In the genomic region with DNA sequence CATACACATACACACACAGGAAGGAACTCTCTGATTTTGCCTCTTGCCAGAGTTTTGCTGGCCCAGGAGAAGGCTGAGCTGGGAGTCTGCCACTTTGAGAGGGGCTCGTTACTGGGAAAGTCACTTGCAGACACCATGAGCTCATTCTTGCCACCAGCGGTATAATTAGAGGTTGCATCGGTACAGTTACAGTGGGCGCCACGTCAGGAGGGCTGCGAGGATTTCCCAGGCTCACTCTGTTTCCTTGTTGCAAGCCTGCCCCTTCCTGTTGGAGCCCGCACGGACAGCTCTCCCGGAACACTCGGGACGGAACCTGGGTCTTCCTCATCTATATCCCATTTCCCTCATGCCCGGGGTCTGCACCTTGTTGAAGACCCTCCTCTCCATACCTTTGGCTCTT, we compare ENCODE assay signal across 18 cellular contexts.
"Had no signal": no experiment of that assay in that cellular context is flagged by ENCODE, and none has a peak within 500 bp of the region (broad histone marks: within the 10 kb centered on the region; RNA-seq: fewer than 3 reads in every experiment).

No MANE protein-coding gene starts in this region.

- H3K27ac ChIP-seq: esophagus squamous epithelium, heart right ventricle, neutrophil, pancreas, right lobe of liver had no signal

- H3K4me3 ChIP-seq: esophagus squamous epithelium, heart right ventricle, pancreas, right lobe of liver had no signal

- H3K4me3 Mint-ChIP-seq: activated CD4-positive, alpha-beta T cell treated with anti-CD3 and anti-CD28 coated beads for 36 hours; dendritic cell treated with granulocyte-macrophage colony-stimulating factor and Interleukin-4, amounts not matched to agents 40 ng/mL and 50 ng/mL, for 4 days; stimulated activated naive CD8-positive, alpha-beta T cell treated with anti-CD3 and anti-CD28 coated beads, Interleukin-15, amount 100 ng/mL, for 72 hours had no signal

- H3K27ac Mint-ChIP-seq: activated CD4-positive, alpha-beta T cell treated with anti-CD3 and anti-CD28 coated beads for 36 hours; activated naive CD8-positive, alpha-beta T cell; dendritic cell treated with granulocyte-macrophage colony-stimulating factor and Interleukin-4, amounts not matched to agents 40 ng/mL and 50 ng/mL, for 4 days; immature natural killer cell; stimulated activated naive CD8-positive, alpha-beta T cell treated with anti-CD3 and anti-CD28 coated beads, Interleukin-15, amount 100 ng/mL, for 72 hours; T-helper 2 cell treated with Interferon-gamma antibody and Interleukin-4, amounts not matched to agents 5 μg/mL and 100 μg/mL, for 36 hours had no signal

- DNase-seq: activated CD4-positive, alpha-beta T cell treated with anti-CD3 and anti-CD28 coated beads, Interleukin-2, amount 50 U/mL, for 48 hours; effector memory CD4-positive, alpha-beta T cell; esophagus squamous epithelium; heart right ventricle; immature natural killer cell; left ventricle myocardium superior; naive B cell; pancreas; right lobe of liver; small intestine; stimulated activated CD4-positive, alpha-beta T cell treated with anti-CD3 and anti-CD28 coated beads, Interleukin-4, amount 100 ng/mL, for 1 hour; stimulated activated naive CD8-positive, alpha-beta T cell treated with anti-CD3 and anti-CD28 coated beads, Interleukin-15, amount 100 ng/mL, for 72 hours; trophoblast cell had no signal

- H3K36me3 Mint-ChIP-seq: activated naive CD8-positive, alpha-beta T cell; immature natural killer cell; naive B cell had no signal

- H3K27me3 Mint-ChIP-seq: activated naive CD8-positive, alpha-beta T cell had no signal

- H3K36me3 ChIP-seq: esophagus squamous epithelium, heart right ventricle, neutrophil, pancreas, right lobe of liver had no signal

- H3K9me3 Mint-ChIP-seq: dendritic cell treated with granulocyte-macrophage colony-stimulating factor and Interleukin-4, amounts not matched to agents 40 ng/mL and 50 ng/mL, for 4 days; immature natural killer cell; naive B cell; stimulated activated naive CD8-positive, alpha-beta T cell treated with anti-CD3 and anti-CD28 coated beads, Interleukin-15, amount 100 ng/mL, for 72 hours; T-helper 2 cell treated with Interferon-gamma antibody and Interleukin-4, amounts not matched to agents 5 μg/mL and 100 μg/mL, for 36 hours had no signal

- H3K9me3 ChIP-seq: esophagus squamous epithelium, heart right ventricle, neutrophil, pancreas, right lobe of liver had no signal
